18 cellular contexts compared by ENCODE assay signal in genomic region chr3:70277304-70277703, GRCh38. TPM values are rescaled to one million over a fixed set of nuclear protein-coding genes. Genes with fewer than 3 reads are reported as not detected.
DNase-seq lines count a peak whose midpoint lies in the region; ATAC-seq lines count a peak whose summit lies in the region.
"Had no signal": no experiment of that assay in that cellular context is flagged by ENCODE, and none has a peak within 500 bp of the region (broad histone marks: within the 10 kb centered on the region; RNA-seq: fewer than 3 reads in every experiment).

No MANE protein-coding gene starts in this region.

- no peaks in the 10 kb centered on the region for H3K27me3 Mint-ChIP-seq in activated T-helper 1 cell treated with anti-CD3 and anti-CD28 coated beads, Interleukin-12 subunit alpha, Interleukin-12 subunit beta, Interleukin-2, Interleukin-4 antibody, amounts not matched to agents 30 ng/mL and 10 ng/mL and 1 ng/mL, durations not matched to agents 14 hours and 24 hours and 36 hours (ENCODE audit: insufficient read depth)
- H3K27me3 Mint-ChIP-seq: CD4-positive, alpha-beta T cell had no signal

- H3K9me3 Mint-ChIP-seq in activated T-helper 1 cell treated with anti-CD3 and anti-CD28 coated beads, Interleukin-12 subunit alpha, Interleukin-12 subunit beta, Interleukin-2, Interleukin-4 antibody, amounts not matched to agents 30 ng/mL and 10 ng/mL and 1 ng/mL, durations not matched to agents 14 hours and 24 hours and 36 hours: no peaks in the 10 kb centered on the region
- H3K9me3 Mint-ChIP-seq: CD4-positive, alpha-beta T cell had no signal

- H3K36me3 Mint-ChIP-seq in activated T-helper 1 cell treated with anti-CD3 and anti-CD28 coated beads, Interleukin-12 subunit alpha, Interleukin-12 subunit beta, Interleukin-2, Interleukin-4 antibody, amounts not matched to agents 30 ng/mL and 10 ng/mL and 1 ng/mL, durations not matched to agents 14 hours and 24 hours and 36 hours (ENCODE audit: low read depth): peaks cover 1% of the 10 kb centered on the region

- no peak for ATAC-seq in HG03175 (IDR thresholded peaks at IDR 0.05; ENCODE audit: unreplicated experiment)
- no peak for ATAC-seq in esophagus mucosa
- ATAC-seq: GM12878 had no signal

- H3K4me3 Mint-ChIP-seq in activated T-helper 1 cell treated with anti-CD3 and anti-CD28 coated beads, Interleukin-12 subunit alpha, Interleukin-12 subunit beta, Interleukin-2, Interleukin-4 antibody, amounts not matched to agents 30 ng/mL and 10 ng/mL and 1 ng/mL, durations not matched to agents 14 hours and 24 hours and 36 hours: no peak overlapping the region
- H3K4me3 Mint-ChIP-seq: B cell; CD4-positive, alpha-beta T cell had no signal

- no peaks in the 10 kb centered on the region for H3K4me1 Mint-ChIP-seq in activated T-helper 1 cell treated with anti-CD3 and anti-CD28 coated beads, Interleukin-12 subunit alpha, Interleukin-12 subunit beta, Interleukin-2, Interleukin-4 antibody, amounts not matched to agents 30 ng/mL and 10 ng/mL and 1 ng/mL, durations not matched to agents 14 hours and 24 hours and 36 hours (ENCODE audit: low read depth)
- H3K4me1 Mint-ChIP-seq: B cell had no signal

- no peak overlapping the region for H3K27ac Mint-ChIP-seq in activated T-helper 1 cell treated with anti-CD3 and anti-CD28 coated beads, Interleukin-12 subunit alpha, Interleukin-12 subunit beta, Interleukin-2, Interleukin-4 antibody, amounts not matched to agents 30 ng/mL and 10 ng/mL and 1 ng/mL, durations not matched to agents 14 hours and 24 hours and 36 hours
- H3K27ac Mint-ChIP-seq: B cell; CD4-positive, alpha-beta T cell had no signal

- DNase-seq in DMS53 treated with DMSO at 0.1 percent for 48 hours (lab: John Stamatoyannopoulos, UW; ENCODE audit: unreplicated experiment): peak; percentile 32
- DNase-seq in NCI-H1417 (lab: John Stamatoyannopoulos, UW): peak; percentile 12 to 92 (median 56)
- peak; percentile 73 for DNase-seq in NCI-H774 (lab: John Stamatoyannopoulos, UW)
- DNase-seq in left kidney (ENCODE audit: low read depth, low spot score): peak; percentile 15
- no peak for DNase-seq in activated T-helper 1 cell treated with anti-CD3 and anti-CD28 coated beads, Interleukin-12 subunit alpha, Interleukin-12 subunit beta, Interleukin-2, Interleukin-4 antibody, amounts not matched to agents 30 ng/mL and 10 ng/mL and 1 ng/mL, durations not matched to agents 14 hours and 24 hours and 36 hours (ENCODE audit: low spot score)
- DNase-seq in kidney glomerular epithelial cell (lab: John Stamatoyannopoulos, UW): no peak
- DNase-seq: CD4-positive, alpha-beta T cell; H7; Karpas-422; NCI-H1694; NCI-H2227 treated with DMSO at 0.1 percent for 48 hours; NCI-H524 treated with DMSO at 0.1 percent for 48 hours had no signal

- intact Hi-C loops in activated T-helper 1 cell treated with anti-CD3 and anti-CD28 coated beads, Interleukin-12 subunit alpha, Interleukin-12 subunit beta, Interleukin-2, Interleukin-4 antibody, amounts not matched to agents 30 ng/mL and 10 ng/mL and 1 ng/mL, durations not matched to agents 14 hours and 24 hours and 36 hours (cut with micrococcal nuclease): no loop called here

RNA-seq across cellular contexts. Expression of gene MDFIC2, which starts 35.1 kb away (rescaled TPM):
- not detected in 2 replicates for total RNA-seq in activated T-helper 1 cell treated with anti-CD3 and anti-CD28 coated beads, Interleukin-12 subunit alpha, Interleukin-12 subunit beta, Interleukin-2, Interleukin-4 antibody, amounts not matched to agents 30 ng/mL and 10 ng/mL and 1 ng/mL, durations not matched to agents 14 hours and 24 hours and 36 hours
- total RNA-seq in esophagus mucosa: not detected
- total RNA-seq: B cell; CD4-positive, alpha-beta T cell; G401; GM12878; H7; T-helper 1 cell treated with Interleukin-12 subunit alpha and Interleukin-12 subunit beta and Interleukin-4 antibody, amounts not matched to agents 30 ng/mL and 1 ng/mL, for 36 hours had no signal

Comparison
In these comparisons a context has a peak if more than half of its experiments do, and no peak if none do; other contexts are left out.
1. DNase-seq: peak in DMS53 treated with DMSO at 0.1 percent for 48 hours (single experiment), NCI-H1417 (3 of 3), NCI-H774 (single experiment) and left kidney (single experiment); none in activated T-helper 1 cell treated with anti-CD3 and anti-CD28 coated beads, Interleukin-12 subunit alpha, Interleukin-12 subunit beta, Interleukin-2, Interleukin-4 antibody, amounts not matched to agents 30 ng/mL and 10 ng/mL and 1 ng/mL, durations not matched to agents 14 hours and 24 hours and 36 hours (single experiment) and kidney glomerular epithelial cell (single experiment).